ENCODE assay signal across 1 cellular context in genomic region chr12:76559277-76560082, GRCh38.
TF ChIP-seq lines count a peak whose summit lies in the region.

TSS of gene OSBPL8 (minus strand) at chr12:76559771. CDS start at chr12:76487551, 72,220 bp downstream.

TF ChIP-seq in HepG2, 621 proteins besides CTCF, POLR2A, EP300 and RAD21 (continued from another document and continues in another):
- no peak for TF ChIP-seq ZSCAN29 (CRISPR knock-in tag; conservative IDR thresholded peaks at IDR 0.05)
- no peak for TF ChIP-seq JUN (CRISPR knock-in tag; IDR thresholded peaks at IDR 0.05)
- TF ChIP-seq, protein P1, sequence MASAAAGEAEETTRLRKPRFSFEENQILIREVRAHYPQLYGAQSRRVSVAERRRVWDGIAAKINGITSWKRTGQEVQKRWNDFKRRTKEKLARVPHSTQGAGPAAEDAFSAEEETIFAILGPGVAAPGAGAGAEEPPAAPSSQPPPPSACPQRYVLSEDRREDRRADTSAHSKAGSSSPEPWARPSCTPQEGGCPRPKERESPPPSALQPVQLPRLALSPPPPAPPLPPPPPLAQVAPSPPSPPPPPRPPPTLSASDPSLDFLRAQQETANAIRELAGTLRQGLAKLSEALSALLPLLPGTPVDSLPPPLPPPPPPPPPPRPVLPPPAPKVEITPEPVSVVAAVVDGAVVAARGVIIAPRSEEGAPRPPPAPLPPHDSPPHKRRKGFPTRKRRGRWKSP (CRISPR knock-in tag; IDR thresholded peaks at IDR 0.05), result peak; percentile 86
- TF ChIP-seq KMT2B (CRISPR knock-in tag; IDR thresholded peaks at IDR 0.05), result peak; percentile 92
- TF ChIP-seq ZC3H13 (CRISPR knock-in tag; IDR thresholded peaks at IDR 0.05), result peak; percentile 82
- no peak for TF ChIP-seq KLF13 (CRISPR knock-in tag; IDR thresholded peaks at IDR 0.05)
- TF ChIP-seq ZNF234 (CRISPR knock-in tag; conservative IDR thresholded peaks at IDR 0.05), result 0 out of 2 replicates have a peak, but pooled peaks have one; percentile 90
- peak; percentile 7 for TF ChIP-seq RARA (CRISPR knock-in tag; IDR thresholded peaks at IDR 0.05)
- no peak; the same call in 1 of the 2 replicates for TF ChIP-seq TBX3 (IDR thresholded peaks at IDR 0.05; ENCODE audit: borderline replicate concordance)
- peak; percentile 71 for TF ChIP-seq ZSCAN9 (CRISPR knock-in tag; IDR thresholded peaks at IDR 0.05; ENCODE audit: borderline replicate concordance)
- TF ChIP-seq NCOA2 (CRISPR knock-in tag; IDR thresholded peaks at IDR 0.05), result peak; percentile 40; the same call in 1 of the 2 replicates
- TF ChIP-seq ATAD3A (CRISPR knock-in tag; IDR thresholded peaks at IDR 0.05), result no peak
- no peak for TF ChIP-seq ZKSCAN5 (CRISPR knock-in tag; IDR thresholded peaks at IDR 0.05)
- TF ChIP-seq, protein P2, sequence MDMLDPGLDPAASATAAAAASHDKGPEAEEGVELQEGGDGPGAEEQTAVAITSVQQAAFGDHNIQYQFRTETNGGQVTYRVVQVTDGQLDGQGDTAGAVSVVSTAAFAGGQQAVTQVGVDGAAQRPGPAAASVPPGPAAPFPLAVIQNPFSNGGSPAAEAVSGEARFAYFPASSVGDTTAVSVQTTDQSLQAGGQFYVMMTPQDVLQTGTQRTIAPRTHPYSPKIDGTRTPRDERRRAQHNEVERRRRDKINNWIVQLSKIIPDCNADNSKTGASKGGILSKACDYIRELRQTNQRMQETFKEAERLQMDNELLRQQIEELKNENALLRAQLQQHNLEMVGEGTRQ (IDR thresholded peaks at IDR 0.05; ENCODE audit: low read depth, low read length), result peak; percentile 90
- TF ChIP-seq, protein P2 (CRISPR knock-in tag; IDR thresholded peaks at IDR 0.05; ENCODE audit: borderline replicate concordance), result peak; percentile 97
- TF ChIP-seq, protein P3, sequence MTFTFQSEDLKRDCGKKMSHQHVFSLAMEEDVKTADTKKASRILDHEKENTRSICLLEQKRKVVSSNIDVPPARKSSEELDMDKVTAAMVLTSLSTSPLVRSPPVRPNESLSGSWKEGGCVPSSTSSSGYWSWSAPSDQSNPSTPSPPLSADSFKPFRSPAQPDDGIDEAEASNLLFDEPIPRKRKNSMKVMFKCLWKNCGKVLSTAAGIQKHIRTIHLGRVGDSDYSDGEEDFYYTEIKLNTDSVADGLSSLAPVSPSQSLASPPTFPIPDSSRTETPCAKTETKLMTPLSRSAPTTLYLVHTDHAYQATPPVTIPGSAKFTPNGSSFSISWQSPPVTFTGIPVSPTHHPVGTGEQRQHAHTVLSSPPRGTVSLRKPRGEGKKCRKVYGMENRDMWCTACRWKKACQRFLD (CRISPR knock-in tag; IDR thresholded peaks at IDR 0.05; ENCODE audit: borderline replicate concordance), result peak; percentile 41; the same call in 1 of the 2 replicates
- no peak for TF ChIP-seq ZNF383 (CRISPR knock-in tag; IDR thresholded peaks at IDR 0.05; ENCODE audit: borderline replicate concordance)
- 0 out of 2 replicates have a peak, but pooled peaks have one; percentile 5 for TF ChIP-seq PCBP1 (IDR thresholded peaks at IDR 0.05; ENCODE audit: borderline replicate concordance, low read depth, low read length)
- peak; percentile 91 for TF ChIP-seq CREB1 (IDR thresholded peaks at IDR 0.05)
- TF ChIP-seq CREB1 (CRISPR knock-in tag; IDR thresholded peaks at IDR 0.05), result peak; percentile 94
- no peak for TF ChIP-seq MAFK (conservative IDR thresholded peaks at IDR 0.05 in 1 of 2, IDR thresholded peaks at IDR 0.05 in 1 of 2; ENCODE audit: low read length in 2 of 2)
- TF ChIP-seq, protein P4, sequence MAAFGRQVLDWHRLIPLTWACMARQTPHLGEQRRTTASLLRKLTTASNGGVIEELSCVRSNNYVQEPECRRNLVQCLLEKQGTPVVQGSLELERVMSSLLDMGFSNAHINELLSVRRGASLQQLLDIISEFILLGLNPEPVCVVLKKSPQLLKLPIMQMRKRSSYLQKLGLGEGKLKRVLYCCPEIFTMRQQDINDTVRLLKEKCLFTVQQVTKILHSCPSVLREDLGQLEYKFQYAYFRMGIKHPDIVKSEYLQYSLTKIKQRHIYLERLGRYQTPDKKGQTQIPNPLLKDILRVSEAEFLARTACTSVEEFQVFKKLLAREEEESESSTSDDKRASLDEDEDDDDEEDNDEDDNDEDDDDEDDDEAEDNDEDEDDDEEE (CRISPR knock-in tag; IDR thresholded peaks at IDR 0.05), result no peak
- no peak for TF ChIP-seq EZH2 (conservative IDR thresholded peaks at IDR 0.05; ENCODE audit: low read depth, low read length)
- TF ChIP-seq SYNCRIP (IDR thresholded peaks at IDR 0.05; ENCODE audit: insufficient read depth, low read depth, low read length), result no peak
- TF ChIP-seq, protein P5, sequence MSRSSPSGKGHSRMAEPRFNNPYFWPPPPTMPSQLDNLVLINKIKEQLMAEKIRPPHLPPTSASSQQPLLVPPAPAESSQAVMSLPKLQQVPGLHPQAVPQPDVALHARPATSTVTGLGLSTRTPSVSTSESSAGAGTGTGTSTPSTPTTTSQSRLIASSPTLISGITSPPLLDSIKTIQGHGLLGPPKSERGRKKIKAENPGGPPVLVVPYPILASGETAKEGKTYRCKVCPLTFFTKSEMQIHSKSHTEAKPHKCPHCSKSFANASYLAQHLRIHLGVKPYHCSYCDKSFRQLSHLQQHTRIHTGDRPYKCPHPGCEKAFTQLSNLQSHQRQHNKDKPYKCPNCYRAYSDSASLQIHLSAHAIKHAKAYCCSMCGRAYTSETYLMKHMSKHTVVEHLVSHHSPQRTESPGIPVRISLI (CRISPR knock-in tag; IDR thresholded peaks at IDR 0.05; ENCODE audit: borderline replicate concordance), result peak; percentile 27; the same call in 1 of the 2 replicates
- peak; percentile 82; the same call in 1 of the 2 replicates for TF ChIP-seq ZNF776 (CRISPR knock-in tag; IDR thresholded peaks at IDR 0.05)
- TF ChIP-seq SRY (CRISPR knock-in tag; IDR thresholded peaks at IDR 0.05), result peak; percentile 97
- no peak for TF ChIP-seq NBN (conservative IDR thresholded peaks at IDR 0.05)
- TF ChIP-seq IRF2 (CRISPR knock-in tag; IDR thresholded peaks at IDR 0.05), result peak; percentile 57; the same call in 1 of the 2 replicates
- TF ChIP-seq FOXA3 (CRISPR knock-in tag; IDR thresholded peaks at IDR 0.05), result peak; percentile 66
- TF ChIP-seq ZSCAN20 (CRISPR knock-in tag; IDR thresholded peaks at IDR 0.05; ENCODE audit: borderline replicate concordance), result peak; percentile 15; the same call in 1 of the 2 replicates
- peak; percentile 42 for TF ChIP-seq NR2C2 (CRISPR knock-in tag; IDR thresholded peaks at IDR 0.05; ENCODE audit: borderline replicate concordance)
- 0 out of 2 replicates have a peak, but pooled peaks have one; percentile 16 for TF ChIP-seq ZHX2 (IDR thresholded peaks at IDR 0.05; ENCODE audit: low read depth)
- TF ChIP-seq ZHX2 (CRISPR knock-in tag; IDR thresholded peaks at IDR 0.05; ENCODE audit: borderline replicate concordance), result 0 out of 2 replicates have a peak, but pooled peaks have one; percentile 78
- TF ChIP-seq NRL (CRISPR knock-in tag; IDR thresholded peaks at IDR 0.05; ENCODE audit: borderline replicate concordance), result peak; percentile 81
- TF ChIP-seq SIX1 (CRISPR knock-in tag; IDR thresholded peaks at IDR 0.05; ENCODE audit: borderline replicate concordance), result no peak
- TF ChIP-seq, protein P6, sequence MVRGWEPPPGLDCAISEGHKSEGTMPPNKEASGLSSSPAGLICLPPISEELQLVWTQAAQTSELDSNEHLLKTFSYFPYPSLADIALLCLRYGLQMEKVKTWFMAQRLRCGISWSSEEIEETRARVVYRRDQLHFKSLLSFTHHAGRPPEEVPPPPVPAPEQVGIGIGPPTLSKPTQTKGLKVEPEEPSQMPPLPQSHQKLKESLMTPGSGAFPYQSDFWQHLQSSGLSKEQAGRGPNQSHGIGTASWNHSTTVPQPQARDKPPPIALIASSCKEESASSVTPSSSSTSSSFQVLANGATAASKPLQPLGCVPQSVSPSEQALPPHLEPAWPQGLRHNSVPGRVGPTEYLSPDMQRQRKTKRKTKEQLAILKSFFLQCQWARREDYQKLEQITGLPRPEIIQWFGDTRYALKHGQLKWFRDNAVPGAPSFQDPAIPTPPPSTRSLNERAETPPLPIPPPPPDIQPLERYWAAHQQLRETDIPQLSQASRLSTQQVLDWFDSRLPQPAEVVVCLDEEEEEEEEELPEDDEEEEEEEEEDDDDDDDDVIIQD (CRISPR knock-in tag; IDR thresholded peaks at IDR 0.05; ENCODE audit: low read depth), result peak; percentile 86
- TF ChIP-seq CREM (IDR thresholded peaks at IDR 0.05), result peak; percentile 92
- TF ChIP-seq CREM (CRISPR knock-in tag; IDR thresholded peaks at IDR 0.05), result peak; percentile 63
- TF ChIP-seq ZHX1 (CRISPR knock-in tag; IDR thresholded peaks at IDR 0.05; ENCODE audit: low read depth), result peak; percentile 76; the same call in 1 of the 2 replicates
- TF ChIP-seq IRF9 (CRISPR knock-in tag; IDR thresholded peaks at IDR 0.05; ENCODE audit: borderline replicate concordance), result peak; percentile 85; the same call in 1 of the 2 replicates
- no peak for TF ChIP-seq STAT5B (CRISPR knock-in tag; IDR thresholded peaks at IDR 0.05)
- TF ChIP-seq, protein P7, sequence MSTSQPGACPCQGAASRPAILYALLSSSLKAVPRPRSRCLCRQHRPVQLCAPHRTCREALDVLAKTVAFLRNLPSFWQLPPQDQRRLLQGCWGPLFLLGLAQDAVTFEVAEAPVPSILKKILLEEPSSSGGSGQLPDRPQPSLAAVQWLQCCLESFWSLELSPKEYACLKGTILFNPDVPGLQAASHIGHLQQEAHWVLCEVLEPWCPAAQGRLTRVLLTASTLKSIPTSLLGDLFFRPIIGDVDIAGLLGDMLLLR (CRISPR knock-in tag; IDR thresholded peaks at IDR 0.05), result peak; percentile 84
- peak; percentile 60; the same call in 1 of the 2 replicates for TF ChIP-seq MEIS2 (CRISPR knock-in tag; IDR thresholded peaks at IDR 0.05)
